In genomic region chr9:19221326-19221725, GRCh38 we compare ENCODE assay signal across 6 cellular contexts.
"Had no signal": no experiment of that assay in that cellular context is flagged by ENCODE, and none has a peak within 500 bp of the region (broad histone marks: within the 10 kb centered on the region; RNA-seq: fewer than 3 reads in every experiment).

No MANE protein-coding gene starts in this region.

- FAIRE-seq: HTR-8/SVneo had no signal

- H3K4me3 ChIP-seq: GM23338 had no signal

- H3K9ac ChIP-seq: KMS-11 had no signal

- H3K27ac ChIP-seq: KMS-11 had no signal

- H3K4me2 ChIP-seq: GM23338, KMS-11 had no signal

- DNase-seq: H7, HCEC 1CT, KBM-7 had no signal
